Comparison of ENCODE assay signal across 1 cellular context in genomic region chr1:201021333-201022177, GRCh38.
TF ChIP-seq lines count a peak whose summit lies in the region.

No MANE protein-coding gene starts in this region.

TF ChIP-seq in GM23338, 12 proteins besides CTCF, POLR2A, EP300 and RAD21 (continued from another document):
- TF ChIP-seq ZNF331 (CRISPR knock-in tag; IDR thresholded peaks at IDR 0.05; ENCODE audit: low read depth) = no peak
- no peak for TF ChIP-seq STAT1 (IDR thresholded peaks at IDR 0.05; ENCODE audit: unreplicated experiment)
- no peak for TF ChIP-seq REST (IDR thresholded peaks at IDR 0.05; ENCODE audit: unreplicated experiment)
- no peak for TF ChIP-seq EZH2phosphoT487 (IDR thresholded peaks at IDR 0.05; ENCODE audit: unreplicated experiment)
- TF ChIP-seq ZNF462 (CRISPR knock-in tag; IDR thresholded peaks at IDR 0.05) = no peak
- no peak for TF ChIP-seq CREB1 (CRISPR knock-in tag; IDR thresholded peaks at IDR 0.05; ENCODE audit: low read depth)
